ENCODE assay signal across 3 cellular contexts in the genomic region with DNA sequence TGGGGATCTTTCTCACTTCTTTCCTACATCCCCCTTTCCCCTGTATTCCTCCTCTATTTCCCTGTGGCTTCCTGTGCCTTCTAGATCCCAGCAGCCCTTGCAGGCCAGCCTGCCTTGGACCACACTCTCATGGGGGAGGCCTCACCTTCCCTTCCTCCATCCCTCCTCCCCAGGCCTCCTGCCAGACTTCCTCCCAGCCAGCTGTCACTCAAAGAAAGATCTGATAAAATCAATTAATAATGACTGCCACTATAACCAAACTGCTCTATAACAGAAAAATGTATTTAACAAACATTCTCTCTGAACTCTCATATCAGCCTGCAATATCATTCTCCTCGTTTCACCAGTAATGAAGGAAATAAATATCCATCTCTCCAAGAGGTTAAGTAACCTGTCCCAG.
TF ChIP-seq lines count a peak whose summit lies in the region.

No MANE protein-coding gene starts in this region.

TF ChIP-seq in SK-N-SH, 30 proteins besides CTCF, POLR2A, EP300 and RAD21 (continued from another document):
- TF ChIP-seq, protein P1, sequence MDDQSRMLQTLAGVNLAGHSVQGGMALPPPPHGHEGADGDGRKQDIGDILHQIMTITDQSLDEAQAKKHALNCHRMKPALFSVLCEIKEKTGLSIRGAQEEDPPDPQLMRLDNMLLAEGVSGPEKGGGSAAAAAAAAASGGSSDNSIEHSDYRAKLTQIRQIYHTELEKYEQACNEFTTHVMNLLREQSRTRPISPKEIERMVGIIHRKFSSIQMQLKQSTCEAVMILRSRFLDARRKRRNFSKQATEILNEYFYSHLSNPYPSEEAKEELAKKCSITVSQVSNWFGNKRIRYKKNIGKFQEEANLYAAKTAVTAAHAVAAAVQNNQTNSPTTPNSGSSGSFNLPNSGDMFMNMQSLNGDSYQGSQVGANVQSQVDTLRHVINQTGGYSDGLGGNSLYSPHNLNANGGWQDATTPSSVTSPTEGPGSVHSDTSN (IDR thresholded peaks at IDR 0.05): 0 out of 2 replicates have a peak, but pooled peaks have one; percentile 14
TF ChIP-seq in SK-N-SH: peak in this region for 2.

TF ChIP-seq in SK-N-SH treated with all-trans-retinoic acid at 6 μM for 48 hours, 23 proteins besides CTCF, POLR2A, EP300 and RAD21 (continued from another document):
- TF ChIP-seq, protein P2, sequence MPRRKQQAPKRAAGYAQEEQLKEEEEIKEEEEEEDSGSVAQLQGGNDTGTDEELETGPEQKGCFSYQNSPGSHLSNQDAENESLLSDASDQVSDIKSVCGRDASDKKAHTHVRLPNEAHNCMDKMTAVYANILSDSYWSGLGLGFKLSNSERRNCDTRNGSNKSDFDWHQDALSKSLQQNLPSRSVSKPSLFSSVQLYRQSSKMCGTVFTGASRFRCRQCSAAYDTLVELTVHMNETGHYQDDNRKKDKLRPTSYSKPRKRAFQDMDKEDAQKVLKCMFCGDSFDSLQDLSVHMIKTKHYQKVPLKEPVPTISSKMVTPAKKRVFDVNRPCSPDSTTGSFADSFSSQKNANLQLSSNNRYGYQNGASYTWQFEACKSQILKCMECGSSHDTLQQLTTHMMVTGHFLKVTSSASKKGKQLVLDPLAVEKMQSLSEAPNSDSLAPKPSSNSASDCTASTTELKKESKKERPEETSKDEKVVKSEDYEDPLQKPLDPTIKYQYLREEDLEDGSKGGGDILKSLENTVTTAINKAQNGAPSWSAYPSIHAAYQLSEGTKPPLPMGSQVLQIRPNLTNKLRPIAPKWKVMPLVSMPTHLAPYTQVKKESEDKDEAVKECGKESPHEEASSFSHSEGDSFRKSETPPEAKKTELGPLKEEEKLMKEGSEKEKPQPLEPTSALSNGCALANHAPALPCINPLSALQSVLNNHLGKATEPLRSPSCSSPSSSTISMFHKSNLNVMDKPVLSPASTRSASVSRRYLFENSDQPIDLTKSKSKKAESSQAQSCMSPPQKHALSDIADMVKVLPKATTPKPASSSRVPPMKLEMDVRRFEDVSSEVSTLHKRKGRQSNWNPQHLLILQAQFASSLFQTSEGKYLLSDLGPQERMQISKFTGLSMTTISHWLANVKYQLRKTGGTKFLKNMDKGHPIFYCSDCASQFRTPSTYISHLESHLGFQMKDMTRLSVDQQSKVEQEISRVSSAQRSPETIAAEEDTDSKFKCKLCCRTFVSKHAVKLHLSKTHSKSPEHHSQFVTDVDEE (CRISPR knock-in tag; IDR thresholded peaks at IDR 0.05): no peak
- no peak for TF ChIP-seq ARNTL (CRISPR knock-in tag; IDR thresholded peaks at IDR 0.05; ENCODE audit: borderline replicate concordance, low read depth)
- TF ChIP-seq ISL1 (CRISPR knock-in tag; IDR thresholded peaks at IDR 0.05): no peak
- TF ChIP-seq ZFP30 (CRISPR knock-in tag; IDR thresholded peaks at IDR 0.05): no peak
- TF ChIP-seq ESRRG (CRISPR knock-in tag; IDR thresholded peaks at IDR 0.05): no peak
- no peak for TF ChIP-seq ZFP3 (CRISPR knock-in tag; IDR thresholded peaks at IDR 0.05)
- TF ChIP-seq, protein P3, sequence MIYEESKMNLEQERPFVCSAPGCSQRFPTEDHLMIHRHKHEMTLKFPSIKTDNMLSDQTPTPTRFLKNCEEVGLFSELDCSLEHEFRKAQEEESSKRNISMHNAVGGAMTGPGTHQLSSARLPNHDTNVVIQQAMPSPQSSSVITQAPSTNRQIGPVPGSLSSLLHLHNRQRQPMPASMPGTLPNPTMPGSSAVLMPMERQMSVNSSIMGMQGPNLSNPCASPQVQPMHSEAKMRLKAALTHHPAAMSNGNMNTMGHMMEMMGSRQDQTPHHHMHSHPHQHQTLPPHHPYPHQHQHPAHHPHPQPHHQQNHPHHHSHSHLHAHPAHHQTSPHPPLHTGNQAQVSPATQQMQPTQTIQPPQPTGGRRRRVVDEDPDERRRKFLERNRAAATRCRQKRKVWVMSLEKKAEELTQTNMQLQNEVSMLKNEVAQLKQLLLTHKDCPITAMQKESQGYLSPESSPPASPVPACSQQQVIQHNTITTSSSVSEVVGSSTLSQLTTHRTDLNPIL (CRISPR knock-in tag; IDR thresholded peaks at IDR 0.05; ENCODE audit: low read depth): no peak
- no peak for TF ChIP-seq SNAI2 (CRISPR knock-in tag; IDR thresholded peaks at IDR 0.05)
- TF ChIP-seq, protein P4, sequence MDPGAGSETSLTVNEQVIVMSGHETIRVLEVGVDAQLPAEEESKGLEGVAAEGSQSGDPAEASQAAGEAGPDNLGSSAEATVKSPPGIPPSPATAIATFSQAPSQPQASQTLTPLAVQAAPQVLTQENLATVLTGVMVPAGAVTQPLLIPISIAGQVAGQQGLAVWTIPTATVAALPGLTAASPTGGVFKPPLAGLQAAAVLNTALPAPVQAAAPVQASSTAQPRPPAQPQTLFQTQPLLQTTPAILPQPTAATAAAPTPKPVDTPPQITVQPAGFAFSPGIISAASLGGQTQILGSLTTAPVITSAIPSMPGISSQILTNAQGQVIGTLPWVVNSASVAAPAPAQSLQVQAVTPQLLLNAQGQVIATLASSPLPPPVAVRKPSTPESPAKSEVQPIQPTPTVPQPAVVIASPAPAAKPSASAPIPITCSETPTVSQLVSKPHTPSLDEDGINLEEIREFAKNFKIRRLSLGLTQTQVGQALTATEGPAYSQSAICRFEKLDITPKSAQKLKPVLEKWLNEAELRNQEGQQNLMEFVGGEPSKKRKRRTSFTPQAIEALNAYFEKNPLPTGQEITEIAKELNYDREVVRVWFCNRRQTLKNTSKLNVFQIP (CRISPR knock-in tag; IDR thresholded peaks at IDR 0.05; ENCODE audit: borderline replicate concordance, low read depth): no peak
- TF ChIP-seq CSDC2 (CRISPR knock-in tag; IDR thresholded peaks at IDR 0.05): no peak
- TF ChIP-seq, protein P5, sequence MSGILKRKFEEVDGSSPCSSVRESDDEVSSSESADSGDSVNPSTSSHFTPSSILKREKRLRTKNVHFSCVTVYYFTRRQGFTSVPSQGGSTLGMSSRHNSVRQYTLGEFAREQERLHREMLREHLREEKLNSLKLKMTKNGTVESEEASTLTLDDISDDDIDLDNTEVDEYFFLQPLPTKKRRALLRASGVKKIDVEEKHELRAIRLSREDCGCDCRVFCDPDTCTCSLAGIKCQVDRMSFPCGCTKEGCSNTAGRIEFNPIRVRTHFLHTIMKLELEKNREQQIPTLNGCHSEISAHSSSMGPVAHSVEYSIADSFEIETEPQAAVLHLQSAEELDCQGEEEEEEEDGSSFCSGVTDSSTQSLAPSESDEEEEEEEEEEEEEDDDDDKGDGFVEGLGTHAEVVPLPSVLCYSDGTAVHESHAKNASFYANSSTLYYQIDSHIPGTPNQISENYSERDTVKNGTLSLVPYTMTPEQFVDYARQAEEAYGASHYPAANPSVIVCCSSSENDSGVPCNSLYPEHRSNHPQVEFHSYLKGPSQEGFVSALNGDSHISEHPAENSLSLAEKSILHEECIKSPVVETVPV (CRISPR knock-in tag; IDR thresholded peaks at IDR 0.05): no peak
- TF ChIP-seq ZNF8 (CRISPR knock-in tag; IDR thresholded peaks at IDR 0.05): no peak
- no peak for TF ChIP-seq BACH2 (CRISPR knock-in tag; IDR thresholded peaks at IDR 0.05; ENCODE audit: borderline replicate concordance)
- TF ChIP-seq GLIS3 (CRISPR knock-in tag; IDR thresholded peaks at IDR 0.05): no peak
- no peak for TF ChIP-seq RARB (CRISPR knock-in tag; IDR thresholded peaks at IDR 0.05)
- no peak for TF ChIP-seq TCF4 (CRISPR knock-in tag; IDR thresholded peaks at IDR 0.05; ENCODE audit: borderline replicate concordance)

TF ChIP-seq in K562, 482 proteins besides CTCF, POLR2A, EP300 and RAD21 (continued from another document):
- TF ChIP-seq, protein P6, sequence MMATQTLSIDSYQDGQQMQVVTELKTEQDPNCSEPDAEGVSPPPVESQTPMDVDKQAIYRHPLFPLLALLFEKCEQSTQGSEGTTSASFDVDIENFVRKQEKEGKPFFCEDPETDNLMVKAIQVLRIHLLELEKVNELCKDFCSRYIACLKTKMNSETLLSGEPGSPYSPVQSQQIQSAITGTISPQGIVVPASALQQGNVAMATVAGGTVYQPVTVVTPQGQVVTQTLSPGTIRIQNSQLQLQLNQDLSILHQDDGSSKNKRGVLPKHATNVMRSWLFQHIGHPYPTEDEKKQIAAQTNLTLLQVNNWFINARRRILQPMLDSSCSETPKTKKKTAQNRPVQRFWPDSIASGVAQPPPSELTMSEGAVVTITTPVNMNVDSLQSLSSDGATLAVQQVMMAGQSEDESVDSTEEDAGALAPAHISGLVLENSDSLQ (IDR thresholded peaks at IDR 0.05): peak; percentile 72
